Comparison of ENCODE assay signal across 20 cellular contexts in genomic region chr11:125251956-125252355, GRCh38.
"Had no signal": no experiment of that assay in that cellular context is flagged by ENCODE, and none has a peak within 500 bp of the region (broad histone marks: within the 10 kb centered on the region; RNA-seq: fewer than 3 reads in every experiment).

No MANE protein-coding gene starts in this region.

- FAIRE-seq: keratinocyte, small intestine had no signal

- H3K4me3 Mint-ChIP-seq: activated T-cell treated with anti-CD3 and anti-CD28 coated beads, Interleukin-2, amount 50 U/mL, for 72 hours; effector memory CD8-positive, alpha-beta T cell; stimulated activated naive CD8-positive, alpha-beta T cell treated with anti-CD3 and anti-CD28 coated beads, Interleukin-15, Interleukin-2, amounts not matched to agents 100 ng/mL and 50 ng/mL, for 24 hours; T-helper 1 cell treated with Interleukin-12 subunit alpha and Interleukin-12 subunit beta and Interleukin-4 antibody, amounts not matched to agents 30 μg/mL and 1 μg/mL, for 36 hours had no signal

- ATAC-seq: activated CD4-positive, CD25-positive, alpha-beta regulatory T cell treated with anti-CD3 and anti-CD28 coated beads, Interleukin-2, amount 50 U/mL, for 24 hours; activated T-cell treated with anti-CD3 and anti-CD28 coated beads, Interleukin-2, amount 50 U/mL, for 72 hours; effector memory CD8-positive, alpha-beta T cell; right lobe of liver had no signal

- H3K27ac Mint-ChIP-seq: activated T-cell treated with anti-CD3 and anti-CD28 coated beads, Interleukin-2, amount 50 U/mL, for 72 hours; effector memory CD8-positive, alpha-beta T cell; stimulated activated naive CD8-positive, alpha-beta T cell treated with anti-CD3 and anti-CD28 coated beads, Interleukin-15, Interleukin-2, amounts not matched to agents 100 ng/mL and 50 ng/mL, for 24 hours; T-helper 1 cell treated with Interleukin-12 subunit alpha and Interleukin-12 subunit beta and Interleukin-4 antibody, amounts not matched to agents 30 μg/mL and 1 μg/mL, for 36 hours had no signal

- H3K27me3 Mint-ChIP-seq: stimulated activated naive CD8-positive, alpha-beta T cell treated with anti-CD3 and anti-CD28 coated beads, Interleukin-15, Interleukin-2, amounts not matched to agents 100 ng/mL and 50 ng/mL, for 24 hours had no signal

- DNase-seq: activated CD8-positive, alpha-beta memory T cell treated with anti-CD3 and anti-CD28 coated beads for 24 hours; activated effector memory CD4-positive, alpha-beta T cell treated with anti-CD3 and anti-CD28 coated beads, Interleukin-2, amount 50 U/mL, for 16 hours; activated naive CD4-positive, alpha-beta T cell treated with anti-CD3 and anti-CD28 coated beads, Interleukin-2, amount 50 U/mL, for 16 hours; activated T-cell treated with anti-CD3 and anti-CD28 coated beads, Interleukin-2, amount 50 U/mL, for 72 hours; dermis blood vessel endothelial cell; effector memory CD8-positive, alpha-beta T cell; foreskin fibroblast; hippocampal formation; ovary; right lobe of liver; small intestine; stimulated activated CD4-positive, alpha-beta T cell treated with anti-CD3 and anti-CD28 coated beads, Interleukin-15, amount 100 ng/mL, for 24 hours; stimulated activated CD4-positive, alpha-beta T cell treated with anti-CD3 and anti-CD28 coated beads, Interleukin-2, amount 100 ng/mL, for 48 hours; transverse colon had no signal

- H3K27me3 ChIP-seq: ovary, right lobe of liver, transverse colon had no signal

- H3K9me3 Mint-ChIP-seq: activated T-cell treated with anti-CD3 and anti-CD28 coated beads, Interleukin-2, amount 50 U/mL, for 72 hours; effector memory CD8-positive, alpha-beta T cell; stimulated activated naive CD8-positive, alpha-beta T cell treated with anti-CD3 and anti-CD28 coated beads, Interleukin-15, Interleukin-2, amounts not matched to agents 100 ng/mL and 50 ng/mL, for 24 hours; T-helper 1 cell treated with Interleukin-12 subunit alpha and Interleukin-12 subunit beta and Interleukin-4 antibody, amounts not matched to agents 30 μg/mL and 1 μg/mL, for 36 hours had no signal

- H3K4me3 ChIP-seq: cardiac muscle cell, lung, ovary, right lobe of liver, transverse colon had no signal

- H3K36me3 ChIP-seq: cardiac muscle cell, ovary, right lobe of liver, transverse colon had no signal
